Comparison of ENCODE assay signal across 1 cellular context in genomic region chr10:35379226-35380137, GRCh38.
TF ChIP-seq lines count a peak whose summit lies in the region.

No MANE protein-coding gene starts in this region.

TF ChIP-seq in K562, 482 proteins besides CTCF, POLR2A, EP300 and RAD21 (continued from another document and continues in another):
- TF ChIP-seq ZNF717 (CRISPR knock-in tag; IDR thresholded peaks at IDR 0.05) (no peak), SOX6 (IDR thresholded peaks at IDR 0.05) (peak; percentile 80), HDAC3 (IDR thresholded peaks at IDR 0.05; ENCODE audit: borderline replicate concordance, partially characterized antibody) (peak; percentile 83), NCOA1 (IDR thresholded peaks at IDR 0.05; ENCODE audit: low read depth) (peak; percentile 58; the same call in 1 of the 2 replicates), ARID1B (IDR thresholded peaks at IDR 0.05) (peak; percentile 94), PHB2 (IDR thresholded peaks at IDR 0.05; ENCODE audit: low read depth) (peak; percentile 48; the same call in 1 of the 2 replicates), MBD2 (IDR thresholded peaks at IDR 0.05; ENCODE audit: borderline replicate concordance, low read depth) (0 out of 2 replicates have a peak, but pooled peaks have one; percentile 48), KAT7 (CRISPR knock-in tag; IDR thresholded peaks at IDR 0.05; ENCODE audit: borderline replicate concordance) (0 out of 2 replicates have a peak, but pooled peaks have one; percentile 33), MTA3 (IDR thresholded peaks at IDR 0.05; ENCODE audit: borderline replicate concordance) (no peak; the same call in 1 of the 2 replicates), KDM5B (IDR thresholded peaks at IDR 0.05; ENCODE audit: insufficient replicate concordance, low read depth, low read length) (peak; percentile 46), SMARCA4 (IDR thresholded peaks at IDR 0.05) (peak; percentile 79), SMARCE1 (IDR thresholded peaks at IDR 0.05) (peak; percentile 67; the same call in 1 of the 2 replicates), MAFF (IDR thresholded peaks at IDR 0.05; ENCODE audit: low read length) (no peak), ATF1 (CRISPR knock-in tag; IDR thresholded peaks at IDR 0.05) (no peak), ATF1 (tag; IDR thresholded peaks at IDR 0.05) (peak; percentile 72), MIER1 (IDR thresholded peaks at IDR 0.05; ENCODE audit: low read depth) (0 out of 2 replicates have a peak, but pooled peaks have one; percentile 26), NFRKB (IDR thresholded peaks at IDR 0.05; ENCODE audit: low read depth) (peak; percentile 74; the same call in 1 of the 2 replicates), FOXK2 (conservative IDR thresholded peaks at IDR 0.05 in 1 of 2, IDR thresholded peaks at IDR 0.05 in 1 of 2; ENCODE audit: low read depth in 2 of 2) (peak; percentile 39 to 65; a peak in 3 of 4 replicates), ZNF780A (CRISPR knock-in tag; IDR thresholded peaks at IDR 0.05) (no peak), NR2C1 (IDR thresholded peaks at IDR 0.05) (no peak), NR2C1 (tag; IDR thresholded peaks at IDR 0.05) (no peak), RHOXF2B (CRISPR knock-in tag; conservative IDR thresholded peaks at IDR 0.05) (0 out of 2 replicates have a peak, but pooled peaks have one; percentile 64), NBN (IDR thresholded peaks at IDR 0.05; ENCODE audit: low read depth) (0 out of 2 replicates have a peak, but pooled peaks have one; percentile 35), NCOA6 (IDR thresholded peaks at IDR 0.05) (no peak), CTBP1 (IDR thresholded peaks at IDR 0.05; ENCODE audit: borderline replicate concordance) (peak; percentile 68), ZFPM2 (CRISPR knock-in tag; IDR thresholded peaks at IDR 0.05) (no peak), STAT6 (CRISPR knock-in tag; IDR thresholded peaks at IDR 0.05) (no peak), NCOR1 (IDR thresholded peaks at IDR 0.05) (peak; percentile 90), ARID3A (IDR thresholded peaks at IDR 0.05; ENCODE audit: borderline replicate concordance, low read depth, low read length) (0 out of 2 replicates have a peak, but pooled peaks have one; percentile 59), MTA2 (IDR thresholded peaks at IDR 0.05; ENCODE audit: low read depth) (peak; percentile 74), PML (IDR thresholded peaks at IDR 0.05; ENCODE audit: low read length) (peak; percentile 67), CREB1 (IDR thresholded peaks at IDR 0.05) (no peak; the same call in 1 of the 2 replicates), CREB1 (CRISPR knock-in tag; IDR thresholded peaks at IDR 0.05) (peak; percentile 18; the same call in 1 of the 2 replicates), MLLT1 (IDR thresholded peaks at IDR 0.05) (peak; percentile 44 to 75; a peak in 2 of 4 replicates), KLF16 (IDR thresholded peaks at IDR 0.05) (peak; percentile 74; the same call in 1 of the 2 replicates), ZEB2 (IDR thresholded peaks at IDR 0.05) (peak; percentile 27; the same call in 1 of the 2 replicates), ZNF785 (CRISPR knock-in tag; IDR thresholded peaks at IDR 0.05) (no peak), RNF2 (IDR thresholded peaks at IDR 0.05) (peak; percentile 90), CCNT2 (IDR thresholded peaks at IDR 0.05; ENCODE audit: borderline replicate concordance, extremely low read depth, insufficient read length, low read depth, low read length) (peak; percentile 28), JUN (IDR thresholded peaks at IDR 0.05; ENCODE audit: borderline replicate concordance, low read depth, low read length) (0 out of 2 replicates have a peak, but pooled peaks have one; percentile 37), JUN (CRISPR knock-in tag; IDR thresholded peaks at IDR 0.05; ENCODE audit: borderline replicate concordance) (no peak), ZNF3 (CRISPR knock-in tag; IDR thresholded peaks at IDR 0.05) (no peak)
- TF ChIP-seq, protein P1, sequence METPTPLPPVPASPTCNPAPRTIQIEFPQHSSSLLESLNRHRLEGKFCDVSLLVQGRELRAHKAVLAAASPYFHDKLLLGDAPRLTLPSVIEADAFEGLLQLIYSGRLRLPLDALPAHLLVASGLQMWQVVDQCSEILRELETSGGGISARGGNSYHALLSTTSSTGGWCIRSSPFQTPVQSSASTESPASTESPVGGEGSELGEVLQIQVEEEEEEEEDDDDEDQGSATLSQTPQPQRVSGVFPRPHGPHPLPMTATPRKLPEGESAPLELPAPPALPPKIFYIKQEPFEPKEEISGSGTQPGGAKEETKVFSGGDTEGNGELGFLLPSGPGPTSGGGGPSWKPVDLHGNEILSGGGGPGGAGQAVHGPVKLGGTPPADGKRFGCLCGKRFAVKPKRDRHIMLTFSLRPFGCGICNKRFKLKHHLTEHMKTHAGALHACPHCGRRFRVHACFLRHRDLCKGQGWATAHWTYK (CRISPR knock-in tag; IDR thresholded peaks at IDR 0.05) = no peak
- TF ChIP-seq, protein P2, sequence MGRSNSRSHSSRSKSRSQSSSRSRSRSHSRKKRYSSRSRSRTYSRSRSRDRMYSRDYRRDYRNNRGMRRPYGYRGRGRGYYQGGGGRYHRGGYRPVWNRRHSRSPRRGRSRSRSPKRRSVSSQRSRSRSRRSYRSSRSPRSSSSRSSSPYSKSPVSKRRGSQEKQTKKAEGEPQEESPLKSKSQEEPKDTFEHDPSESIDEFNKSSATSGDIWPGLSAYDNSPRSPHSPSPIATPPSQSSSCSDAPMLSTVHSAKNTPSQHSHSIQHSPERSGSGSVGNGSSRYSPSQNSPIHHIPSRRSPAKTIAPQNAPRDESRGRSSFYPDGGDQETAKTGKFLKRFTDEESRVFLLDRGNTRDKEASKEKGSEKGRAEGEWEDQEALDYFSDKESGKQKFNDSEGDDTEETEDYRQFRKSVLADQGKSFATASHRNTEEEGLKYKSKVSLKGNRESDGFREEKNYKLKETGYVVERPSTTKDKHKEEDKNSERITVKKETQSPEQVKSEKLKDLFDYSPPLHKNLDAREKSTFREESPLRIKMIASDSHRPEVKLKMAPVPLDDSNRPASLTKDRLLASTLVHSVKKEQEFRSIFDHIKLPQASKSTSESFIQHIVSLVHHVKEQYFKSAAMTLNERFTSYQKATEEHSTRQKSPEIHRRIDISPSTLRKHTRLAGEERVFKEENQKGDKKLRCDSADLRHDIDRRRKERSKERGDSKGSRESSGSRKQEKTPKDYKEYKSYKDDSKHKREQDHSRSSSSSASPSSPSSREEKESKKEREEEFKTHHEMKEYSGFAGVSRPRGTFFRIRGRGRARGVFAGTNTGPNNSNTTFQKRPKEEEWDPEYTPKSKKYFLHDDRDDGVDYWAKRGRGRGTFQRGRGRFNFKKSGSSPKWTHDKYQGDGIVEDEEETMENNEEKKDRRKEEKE (IDR thresholded peaks at IDR 0.05; ENCODE audit: borderline replicate concordance in 1 of 2, control insufficient read depth in 1 of 2, low read depth in 2 of 2, low read length in 1 of 2) = 0 out of 4 replicates have a peak, but pooled peaks of 1 of the 2 experiments have one; percentile 14
- TF ChIP-seq, protein P3, sequence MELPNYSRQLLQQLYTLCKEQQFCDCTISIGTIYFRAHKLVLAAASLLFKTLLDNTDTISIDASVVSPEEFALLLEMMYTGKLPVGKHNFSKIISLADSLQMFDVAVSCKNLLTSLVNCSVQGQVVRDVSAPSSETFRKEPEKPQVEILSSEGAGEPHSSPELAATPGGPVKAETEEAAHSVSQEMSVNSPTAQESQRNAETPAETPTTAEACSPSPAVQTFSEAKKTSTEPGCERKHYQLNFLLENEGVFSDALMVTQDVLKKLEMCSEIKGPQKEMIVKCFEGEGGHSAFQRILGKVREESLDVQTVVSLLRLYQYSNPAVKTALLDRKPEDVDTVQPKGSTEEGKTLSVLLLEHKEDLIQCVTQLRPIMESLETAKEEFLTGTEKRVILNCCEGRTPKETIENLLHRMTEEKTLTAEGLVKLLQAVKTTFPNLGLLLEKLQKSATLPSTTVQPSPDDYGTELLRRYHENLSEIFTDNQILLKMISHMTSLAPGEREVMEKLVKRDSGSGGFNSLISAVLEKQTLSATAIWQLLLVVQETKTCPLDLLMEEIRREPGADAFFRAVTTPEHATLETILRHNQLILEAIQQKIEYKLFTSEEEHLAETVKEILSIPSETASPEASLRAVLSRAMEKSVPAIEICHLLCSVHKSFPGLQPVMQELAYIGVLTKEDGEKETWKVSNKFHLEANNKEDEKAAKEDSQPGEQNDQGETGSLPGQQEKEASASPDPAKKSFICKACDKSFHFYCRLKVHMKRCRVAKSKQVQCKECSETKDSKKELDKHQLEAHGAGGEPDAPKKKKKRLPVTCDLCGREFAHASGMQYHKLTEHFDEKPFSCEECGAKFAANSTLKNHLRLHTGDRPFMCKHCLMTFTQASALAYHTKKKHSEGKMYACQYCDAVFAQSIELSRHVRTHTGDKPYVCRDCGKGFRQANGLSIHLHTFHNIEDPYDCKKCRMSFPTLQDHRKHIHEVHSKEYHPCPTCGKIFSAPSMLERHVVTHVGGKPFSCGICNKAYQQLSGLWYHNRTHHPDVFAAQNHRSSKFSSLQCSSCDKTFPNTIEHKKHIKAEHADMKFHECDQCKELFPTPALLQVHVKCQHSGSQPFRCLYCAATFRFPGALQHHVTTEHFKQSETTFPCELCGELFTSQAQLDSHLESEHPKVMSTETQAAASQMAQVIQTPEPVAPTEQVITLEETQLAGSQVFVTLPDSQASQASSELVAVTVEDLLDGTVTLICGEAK (IDR thresholded peaks at IDR 0.05) = 0 out of 2 replicates have a peak, but pooled peaks have one; percentile 8
- TF ChIP-seq, protein P3 (CRISPR knock-in tag; IDR thresholded peaks at IDR 0.05) = no peak
